ENCODE assay signal across 8 cellular contexts in the genomic region with DNA sequence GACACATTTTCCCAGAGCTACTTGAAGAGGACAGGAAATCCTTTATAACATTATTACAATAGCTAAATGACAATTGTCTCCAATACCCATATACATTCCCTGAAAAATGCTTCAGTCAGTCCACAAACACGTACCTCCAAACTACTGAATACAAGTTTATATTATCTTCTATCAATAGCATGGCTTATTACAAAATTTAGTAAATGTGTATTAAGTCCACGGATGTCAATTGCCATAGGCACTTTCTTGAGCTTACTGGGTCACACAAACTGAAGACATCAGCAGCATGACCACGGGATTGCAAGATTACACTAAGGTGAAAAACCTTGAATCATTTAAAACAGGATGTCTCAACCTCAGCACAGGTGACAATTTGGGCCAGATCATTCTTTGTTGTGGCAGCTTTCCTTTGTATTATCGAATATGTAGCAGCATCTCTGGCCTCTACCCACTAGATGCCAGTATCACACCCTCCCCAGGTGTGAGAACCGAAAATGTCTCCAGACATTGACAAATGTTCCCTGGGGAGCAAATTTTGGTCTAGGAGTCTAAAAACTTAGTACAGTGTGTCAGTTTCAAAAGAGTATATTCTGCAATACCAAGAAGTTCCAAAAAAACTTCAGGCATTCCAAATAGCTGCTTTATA.
DNase-seq lines count a peak whose midpoint lies in the region; ATAC-seq lines count a peak whose summit lies in the region.

No MANE protein-coding gene starts in this region.

- CTCF ChIA-PET in activated naive CD4-positive, alpha-beta T cell treated with anti-CD3 and anti-CD28 coated beads, Interleukin-2, amount 10 ng/mL, durations not matched to agents 7 days and 5 days (lab: Charles Lee): interaction anchor here (0.7 to 2.2 kb wide), 20 partner anchors 9 to 169 kb away, joined by 3 to 59 read pairs (median 4); partner anchors contain the start of genes C18orf54, POLI and STARD6

- H3K4me3 Mint-ChIP-seq in activated naive CD4-positive, alpha-beta T cell treated with anti-CD3 and anti-CD28 coated beads, Interleukin-2, amount 10 ng/mL, durations not matched to agents 7 days and 5 days: peak overlapping the region; percentile 86

- peak overlapping the region; percentile 95 for H3K27ac Mint-ChIP-seq in activated naive CD4-positive, alpha-beta T cell treated with anti-CD3 and anti-CD28 coated beads, Interleukin-2, amount 10 ng/mL, durations not matched to agents 7 days and 5 days

- no peaks in the 10 kb centered on the region for H3K9me3 Mint-ChIP-seq in activated naive CD4-positive, alpha-beta T cell treated with anti-CD3 and anti-CD28 coated beads, Interleukin-2, amount 10 ng/mL, durations not matched to agents 7 days and 5 days

- peaks cover 57% of the 10 kb centered on the region for H3K4me1 Mint-ChIP-seq in activated naive CD4-positive, alpha-beta T cell treated with anti-CD3 and anti-CD28 coated beads, Interleukin-2, amount 10 ng/mL, durations not matched to agents 7 days and 5 days

- peaks cover 11% of the 10 kb centered on the region for H3K36me3 Mint-ChIP-seq in activated naive CD4-positive, alpha-beta T cell treated with anti-CD3 and anti-CD28 coated beads, Interleukin-2, amount 10 ng/mL, durations not matched to agents 7 days and 5 days

- no peaks in the 10 kb centered on the region for H3K27me3 Mint-ChIP-seq in activated naive CD4-positive, alpha-beta T cell treated with anti-CD3 and anti-CD28 coated beads, Interleukin-2, amount 10 ng/mL, durations not matched to agents 7 days and 5 days

- ATAC-seq in HG02678 (IDR thresholded peaks at IDR 0.05; ENCODE audit: unreplicated experiment): peak; percentile 33
- peak; percentile 25 for ATAC-seq in stimulated activated naive CD8-positive, alpha-beta T cell treated with anti-CD3 and anti-CD28 coated beads, Interleukin-15, Interleukin-2, amounts not matched to agents 100 U/mL and 50 U/mL, for 24 hours

- DNase-seq in activated CD8-positive, alpha-beta memory T cell treated with anti-CD3 and anti-CD28 coated beads, Interleukin-2, amount 50 U/mL, for 4 hours: peak; percentile 37
- DNase-seq in activated CD8-positive, alpha-beta memory T cell treated with anti-CD3 and anti-CD28 coated beads, Interleukin-2, amount 50 U/mL, for 48 hours: no peak
- DNase-seq in NCI-H345 (lab: John Stamatoyannopoulos, UW): peak; percentile 70
- DNase-seq in activated naive CD4-positive, alpha-beta T cell treated with anti-CD3 and anti-CD28 coated beads, Interleukin-2, amount 10 ng/mL, durations not matched to agents 7 days and 5 days: peak; percentile 67
- DNase-seq in left kidney (ENCODE audit: low read depth, low spot score): peak; percentile 65
- DNase-seq in stimulated activated naive CD8-positive, alpha-beta T cell treated with anti-CD3 and anti-CD28 coated beads, Interleukin-15, Interleukin-2, amounts not matched to agents 100 U/mL and 50 U/mL, for 24 hours: peak; percentile 30
- DNase-seq in inferior parietal cortex (ENCODE audit: extremely low spot score): no peak

Comparison
In these comparisons a context has a peak if more than half of its experiments do, and no peak if none do; other contexts are left out.
1. DNase-seq: peak in activated CD8-positive, alpha-beta memory T cell treated with anti-CD3 and anti-CD28 coated beads, Interleukin-2, amount 50 U/mL, for 4 hours (single experiment), NCI-H345 (single experiment), activated naive CD4-positive, alpha-beta T cell treated with anti-CD3 and anti-CD28 coated beads, Interleukin-2, amount 10 ng/mL, durations not matched to agents 7 days and 5 days (single experiment), left kidney (single experiment) and stimulated activated naive CD8-positive, alpha-beta T cell treated with anti-CD3 and anti-CD28 coated beads, Interleukin-15, Interleukin-2, amounts not matched to agents 100 U/mL and 50 U/mL, for 24 hours (single experiment); none in activated CD8-positive, alpha-beta memory T cell treated with anti-CD3 and anti-CD28 coated beads, Interleukin-2, amount 50 U/mL, for 48 hours (single experiment) and inferior parietal cortex (single experiment).